In genomic region chr2:160584972-160585494, GRCh38 we compare ENCODE assay signal across 21 cellular contexts.
DNase-seq lines count a peak whose midpoint lies in the region; ATAC-seq and TF ChIP-seq lines count a peak whose summit lies in the region.
"Had no signal": no experiment of that assay in that cellular context is flagged by ENCODE, and none has a peak within 500 bp of the region (broad histone marks: within the 10 kb centered on the region; RNA-seq: fewer than 3 reads in every experiment).

No MANE protein-coding gene starts in this region.

- peaks cover 4% of the 10 kb centered on the region for H3K9me3 Mint-ChIP-seq in mesothelial cell of epicardium
- no peaks in the 10 kb centered on the region for H3K9me3 Mint-ChIP-seq in activated naive CD4-positive, alpha-beta T cell treated with anti-CD3 and anti-CD28 coated beads, Interleukin-2, amount 10 ng/mL, durations not matched to agents 7 days and 5 days
- H3K9me3 Mint-ChIP-seq in glutamatergic neuron (ENCODE audit: unreplicated experiment) = peaks cover 5% of the 10 kb centered on the region

- TF ChIP-seq CTCF in heart right ventricle (IDR thresholded peaks at IDR 0.05) (no peak), choroid plexus epithelial cell (conservative IDR thresholded peaks at IDR 0.05; ENCODE audit: low read depth, low read length) (no peak), mesothelial cell of epicardium (IDR thresholded peaks at IDR 0.05; ENCODE audit: unreplicated experiment) (no peak), glutamatergic neuron (IDR thresholded peaks at IDR 0.05; ENCODE audit: partially characterized antibody, unreplicated experiment) (no peak)

- no peak for DNase-seq in heart right ventricle
- no peak for DNase-seq in cardiac septum (ENCODE audit: low spot score)
- peak; percentile 7 for DNase-seq in choroid plexus epithelial cell (ENCODE audit: low read depth)
- no peak for DNase-seq in mesothelial cell of epicardium (ENCODE audit: low spot score in 2 of 2, unreplicated experiment in 2 of 2)
- DNase-seq in UCSD-AML1 (lab: John Stamatoyannopoulos, UW; ENCODE audit: unreplicated experiment) = no peak
- DNase-seq in activated naive CD4-positive, alpha-beta T cell treated with anti-CD3 and anti-CD28 coated beads, Interleukin-2, amount 10 ng/mL, durations not matched to agents 7 days and 5 days = no peak
- no peak for DNase-seq in glutamatergic neuron
- DNase-seq: 8988T; activated CD8-positive, alpha-beta T cell treated with anti-CD3 and anti-CD28 coated beads, Interleukin-2, amount 10 ng/mL, durations not matched to agents 7 days and 5 days; caudate nucleus; DMS53; effector CD4-positive, alpha-beta T cell; left colon; NCI-H187; NCI-H446; pancreas; spleen; T-helper 1 cell; WERI-Rb-1 had no signal

- ATAC-seq in heart right ventricle (peak in 4 of 8 donors; percentile 7 to 53 (median 40)), HG03354 (IDR thresholded peaks at IDR 0.05; ENCODE audit: poor library complexity, severe bottlenecking, unreplicated experiment) (no peak)
- ATAC-seq: activated CD8-positive, alpha-beta T cell treated with anti-CD3 and anti-CD28 coated beads, Interleukin-2, amount 10 ng/mL, durations not matched to agents 7 days and 5 days; left colon had no signal

- H3K4me3 ChIP-seq in heart right ventricle (no peak overlapping the region), choroid plexus epithelial cell (ENCODE audit: low read depth, low read length) (no peak overlapping the region)
- H3K4me3 ChIP-seq: pancreas, spleen, tibial nerve had no signal

- no peaks in the 10 kb centered on the region for H3K36me3 ChIP-seq in heart right ventricle
- H3K36me3 ChIP-seq: pancreas, spleen, tibial nerve, WERI-Rb-1 had no signal

- peak overlapping the region; percentile 97 for H3K27ac Mint-ChIP-seq in mesothelial cell of epicardium
- H3K27ac Mint-ChIP-seq in activated naive CD4-positive, alpha-beta T cell treated with anti-CD3 and anti-CD28 coated beads, Interleukin-2, amount 10 ng/mL, durations not matched to agents 7 days and 5 days = no peak overlapping the region
- H3K27ac Mint-ChIP-seq in glutamatergic neuron (ENCODE audit: unreplicated experiment) = no peak overlapping the region

- H3K4me1 ChIP-seq in heart right ventricle = peaks cover 0 to 38% (median 29%) of the 10 kb centered on the region in 9 donors

- H3K27me3 Mint-ChIP-seq in mesothelial cell of epicardium (ENCODE audit: low read depth) (no peaks in the 10 kb centered on the region), glutamatergic neuron (ENCODE audit: unreplicated experiment) (peaks cover 3% of the 10 kb centered on the region)
- no peaks in the 10 kb centered on the region for H3K27me3 Mint-ChIP-seq in activated naive CD4-positive, alpha-beta T cell treated with anti-CD3 and anti-CD28 coated beads, Interleukin-2, amount 10 ng/mL, durations not matched to agents 7 days and 5 days

- no peaks in the 10 kb centered on the region for H3K27me3 ChIP-seq in heart right ventricle
- H3K27me3 ChIP-seq: pancreas, spleen, tibial nerve had no signal

- no peaks in the 10 kb centered on the region for H3K9me3 ChIP-seq in heart right ventricle
- H3K9me3 ChIP-seq: pancreas, spleen, tibial nerve had no signal

- intact Hi-C loops in heart right ventricle (cut with DNase I) (loop anchor here in 2 of 10 donors (10.0 kb wide), 2 partner anchors 160 to 330 kb away; no protein-coding TSS in a partner anchor), cardiac septum (cut with DNase I) (no loop called here)

- H3K4me1 Mint-ChIP-seq in mesothelial cell of epicardium (peaks cover 45% of the 10 kb centered on the region), glutamatergic neuron (ENCODE audit: low read depth, unreplicated experiment) (no peaks in the 10 kb centered on the region)
- H3K4me1 Mint-ChIP-seq in activated naive CD4-positive, alpha-beta T cell treated with anti-CD3 and anti-CD28 coated beads, Interleukin-2, amount 10 ng/mL, durations not matched to agents 7 days and 5 days = peaks cover 5% of the 10 kb centered on the region

- H3K4me3 Mint-ChIP-seq in mesothelial cell of epicardium (no peak overlapping the region), glutamatergic neuron (ENCODE audit: unreplicated experiment) (no peak overlapping the region)
- no peak overlapping the region for H3K4me3 Mint-ChIP-seq in activated naive CD4-positive, alpha-beta T cell treated with anti-CD3 and anti-CD28 coated beads, Interleukin-2, amount 10 ng/mL, durations not matched to agents 7 days and 5 days
- H3K4me3 Mint-ChIP-seq: activated CD8-positive, alpha-beta T cell treated with anti-CD3 and anti-CD28 coated beads, Interleukin-2, amount 10 ng/mL, durations not matched to agents 7 days and 5 days had no signal

- peak overlapping the region in 6 of 10 donors; percentile 5 to 77 (median 18) for H3K27ac ChIP-seq in heart right ventricle
- H3K27ac ChIP-seq: pancreas, WERI-Rb-1 had no signal

- CTCF ChIA-PET in activated naive CD4-positive, alpha-beta T cell treated with anti-CD3 and anti-CD28 coated beads, Interleukin-2, amount 10 ng/mL, durations not matched to agents 7 days and 5 days (lab: Charles Lee) = no interaction called here

- H3K36me3 Mint-ChIP-seq in mesothelial cell of epicardium (no peaks in the 10 kb centered on the region), glutamatergic neuron (ENCODE audit: unreplicated experiment) (no peaks in the 10 kb centered on the region)
- no peaks in the 10 kb centered on the region for H3K36me3 Mint-ChIP-seq in activated naive CD4-positive, alpha-beta T cell treated with anti-CD3 and anti-CD28 coated beads, Interleukin-2, amount 10 ng/mL, durations not matched to agents 7 days and 5 days
